8 cellular contexts compared by ENCODE assay signal in the genomic region with DNA sequence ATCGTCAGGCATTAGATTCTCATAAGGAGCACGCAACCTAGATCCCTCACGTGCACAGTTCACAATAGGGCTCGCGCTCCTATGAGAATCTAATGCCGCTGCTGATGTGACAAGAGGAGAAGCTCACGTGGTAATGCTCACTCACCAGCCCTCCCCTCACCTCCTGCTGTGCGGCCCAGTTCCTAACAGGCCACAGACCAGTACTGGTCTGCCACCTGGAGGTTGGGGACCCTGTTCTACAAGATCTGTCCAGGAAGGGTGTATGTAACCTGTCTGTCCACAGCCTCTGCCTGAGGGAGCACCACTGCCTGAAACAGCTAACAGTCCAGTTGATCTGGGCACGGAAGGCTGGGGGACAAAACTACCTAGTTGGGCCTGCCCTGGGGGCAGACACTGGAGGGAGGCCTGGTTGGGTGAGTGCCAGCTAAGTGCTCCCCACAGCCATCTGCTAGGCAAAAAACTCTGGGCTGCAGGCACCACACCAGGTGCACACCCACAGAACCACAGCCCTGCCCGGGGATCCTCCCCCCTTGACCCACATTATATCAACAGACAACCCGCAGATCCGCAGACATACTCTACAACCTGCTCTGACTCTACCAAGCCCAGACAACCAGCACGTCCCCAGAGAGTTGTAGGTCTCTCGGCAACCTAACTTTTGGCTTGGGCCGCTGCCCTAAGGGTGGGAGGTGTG.
A peak's percentile ranks its signal among the peaks of the same experiment; 100 is the strongest.
DNase-seq lines count a peak whose midpoint lies in the region; ATAC-seq and TF ChIP-seq lines count a peak whose summit lies in the region.
"Not testable (repeated sequence)": the region's sequence is repeated elsewhere in the genome, so short reads cannot be mapped to it uniquely, and the experiment has no call there.

No MANE protein-coding gene starts in this region.

- H3T11ph ChIP-seq in H9 (ENCODE audit: low read length): not testable (repeated sequence)

- H3K4me2 ChIP-seq in DND-41 (ENCODE audit: insufficient read depth, low read length); H9 (ENCODE audit: insufficient read depth, insufficient read length, low read length); mesendoderm (ENCODE audit: low read length): not testable (repeated sequence)
- 0 out of 2 replicates have a peak overlapping the region, but pooled peaks have one; percentile 34 for H3K4me2 ChIP-seq in OCI-LY7 (ENCODE audit: low read length)

- not testable (repeated sequence) for H2BK20ac ChIP-seq in H9 (ENCODE audit: low read depth, low read length, poor library complexity, severe bottlenecking)

- POLR2A ChIA-PET in OCI-LY7 (lab: Charles Lee); activated CD8-positive, alpha-beta T cell treated with anti-CD3 and anti-CD28 coated beads, Interleukin-2, amount 10 ng/mL, durations not matched to agents 7 days and 5 days (lab: Charles Lee): not testable (repeated sequence)

- TF ChIP-seq CTCF in DND-41 (IDR thresholded peaks at IDR 0.05; ENCODE audit: borderline replicate concordance, extremely low read depth, low read length, poor library complexity, severe bottlenecking); OCI-LY7 (conservative IDR thresholded peaks at IDR 0.05; ENCODE audit: low read length): not testable (repeated sequence)
- TF ChIP-seq CTCF in H9 (conservative IDR thresholded peaks at IDR 0.05): 0 out of 3 replicates have a peak, but pooled peaks have one; percentile 18

- not testable (repeated sequence) for H3K27me3 ChIP-seq in DND-41 (ENCODE audit: insufficient read depth, low read length, poor library complexity); H9 (ENCODE audit: insufficient read depth, low read length); effector memory CD4-positive, alpha-beta T cell (replicated peaks; ENCODE audit: control insufficient read depth, insufficient read depth, low read length, poor library complexity, severe bottlenecking); mesendoderm (ENCODE audit: insufficient read depth, low read length, poor library complexity); thymus (ENCODE audit: control insufficient read depth, insufficient read depth)

- BruUV-seq in OCI-LY7 (replicated peaks; lab: Mats Ljungman, UMichigan): not testable (repeated sequence)

- H3K36me3 ChIP-seq in DND-41 (ENCODE audit: insufficient read depth, low read length); OCI-LY7 (ENCODE audit: insufficient read depth, low read length); effector memory CD4-positive, alpha-beta T cell (ENCODE audit: control insufficient read depth, insufficient read depth, low read length); mesendoderm (ENCODE audit: control insufficient read depth, insufficient read depth, low read length); thymus (ENCODE audit: control insufficient read depth, insufficient read depth): not testable (repeated sequence)

- peaks cover 10% of the 10 kb centered on the region for H3K4me1 ChIP-seq in DND-41 (ENCODE audit: insufficient read depth, low read length)
- H3K4me1 ChIP-seq in H9 (ENCODE audit: insufficient read depth, low read length); OCI-LY7 (ENCODE audit: insufficient read depth, low read length, poor library complexity, severe bottlenecking); effector memory CD4-positive, alpha-beta T cell (ENCODE audit: control insufficient read depth, insufficient read depth, low read length, poor library complexity, severe bottlenecking); mesendoderm (ENCODE audit: control insufficient read depth, low read depth, low read length); thymus (ENCODE audit: control insufficient read depth, insufficient read depth, low read length): not testable (repeated sequence)

- not testable (repeated sequence) for H2BK120ac ChIP-seq in H9 (ENCODE audit: low read depth, low read length, poor library complexity, severe bottlenecking); mesendoderm (ENCODE audit: low read depth, low read length)

- CTCF ChIA-PET in OCI-LY7 (lab: Charles Lee; ENCODE audit: unreplicated experiment); activated CD8-positive, alpha-beta T cell treated with anti-CD3 and anti-CD28 coated beads, Interleukin-2, amount 10 ng/mL, durations not matched to agents 7 days and 5 days (lab: Charles Lee): not testable (repeated sequence)

- ATAC-seq in DND-41 (ENCODE audit: insufficient read depth, low read depth): peak; percentile 92
- ATAC-seq in HG03520 (IDR thresholded peaks at IDR 0.05; ENCODE audit: unreplicated experiment): peak; percentile 55
- peak; percentile 79 for ATAC-seq in activated CD8-positive, alpha-beta T cell treated with anti-CD3 and anti-CD28 coated beads, Interleukin-2, amount 10 ng/mL, durations not matched to agents 7 days and 5 days

- not testable (repeated sequence) for H3K18ac ChIP-seq in H9 (ENCODE audit: insufficient read length, low read depth, low read length); mesendoderm (ENCODE audit: low read length)

- H2BK15ac ChIP-seq in H9 (ENCODE audit: low read depth, low read length); mesendoderm (replicated peaks; ENCODE audit: low read depth): not testable (repeated sequence)

- WGBS in H9 (ENCODE audit: extremely low coverage, insufficient read length, low lambda C conversion rate): no CpG with 5 or more reads among the region's 15 CpGs
- no CpG with 5 or more reads among the region's 15 CpGs for WGBS in mesendoderm (ENCODE audit: extremely low coverage, insufficient coverage, low lambda C conversion rate)
- WGBS in thymus: 19% methylated on average over 13 of the region's 15 CpGs

- not testable (repeated sequence) for H3K79me2 ChIP-seq in DND-41 (ENCODE audit: insufficient read depth, low read length); H9 (ENCODE audit: insufficient read depth, low read length); OCI-LY7 (ENCODE audit: insufficient read depth, low read depth, low read length); mesendoderm (ENCODE audit: control insufficient read depth, insufficient read depth, low read length)

- not testable (repeated sequence) for H3K36me3 Mint-ChIP-seq in H9 (ENCODE audit: insufficient read depth in 1 of 3, low read depth in 3 of 3); activated CD8-positive, alpha-beta T cell treated with anti-CD3 and anti-CD28 coated beads, Interleukin-2, amount 10 ng/mL, durations not matched to agents 7 days and 5 days (ENCODE audit: low read depth)

- H3K4me1 Mint-ChIP-seq in H9: peaks cover 27 to 32% of the 10 kb centered on the region in 2 experiments
- peaks cover 14% of the 10 kb centered on the region for H3K4me1 Mint-ChIP-seq in activated CD8-positive, alpha-beta T cell treated with anti-CD3 and anti-CD28 coated beads, Interleukin-2, amount 10 ng/mL, durations not matched to agents 7 days and 5 days (ENCODE audit: low read depth)

- not testable (repeated sequence) for H4K91ac ChIP-seq in H9 (ENCODE audit: insufficient read length, low read depth, low read length)

- H3K23ac ChIP-seq in H9 (ENCODE audit: insufficient read length, low read depth, low read length); mesendoderm (ENCODE audit: low read length): not testable (repeated sequence)

- H3K79me1 ChIP-seq in H9 (ENCODE audit: insufficient read depth, low read depth, low read length, poor library complexity, severe bottlenecking); mesendoderm (ENCODE audit: low read length): not testable (repeated sequence)

- intact Hi-C loops in OCI-LY7 (cut with micrococcal nuclease; ENCODE audit: unreplicated experiment): not testable (repeated sequence)

- H2AK5ac ChIP-seq in H9 (ENCODE audit: insufficient read length, low read length); mesendoderm (ENCODE audit: low read length): not testable (repeated sequence)

- H2BK12ac ChIP-seq in H9 (ENCODE audit: insufficient read length, low read depth, low read length): not testable (repeated sequence)

- H4K5ac ChIP-seq in H9 (ENCODE audit: insufficient read length, low read depth, low read length); mesendoderm (ENCODE audit: low read length): not testable (repeated sequence)

- H3K14ac ChIP-seq in H9 (ENCODE audit: insufficient read depth, low read length): not testable (repeated sequence)

- H3K23me2 ChIP-seq in H9 (ENCODE audit: insufficient read length, low read depth, low read length, poor library complexity, severe bottlenecking): not testable (repeated sequence)

- H3K4ac ChIP-seq in H9 (ENCODE audit: low read depth, low read length); mesendoderm (ENCODE audit: low read depth, low read length): not testable (repeated sequence)

- H4K8ac ChIP-seq in H9 (replicated peaks; ENCODE audit: insufficient read length, low read depth, low read length); mesendoderm (ENCODE audit: low read depth, low read length): not testable (repeated sequence)

- H2AFZ ChIP-seq in DND-41 (ENCODE audit: low read depth, low read length); H9 (ENCODE audit: low read length); OCI-LY7 (ENCODE audit: low read length): not testable (repeated sequence)

- not testable (repeated sequence) for H3K27me3 Mint-ChIP-seq in H9 (ENCODE audit: low read depth)
- H3K27me3 Mint-ChIP-seq in activated CD8-positive, alpha-beta T cell treated with anti-CD3 and anti-CD28 coated beads, Interleukin-2, amount 10 ng/mL, durations not matched to agents 7 days and 5 days (ENCODE audit: low read depth): peaks cover 11% of the 10 kb centered on the region

- not testable (repeated sequence) for H3K56ac ChIP-seq in H9 (ENCODE audit: insufficient read length, low read depth, low read length); mesendoderm (ENCODE audit: low read length)

- H3K9ac ChIP-seq in DND-41 (ENCODE audit: low read depth, low read length); H9 (ENCODE audit: extremely low read depth, insufficient read length, low read length); mesendoderm (ENCODE audit: low read length): not testable (repeated sequence)

- H3K9me3 Mint-ChIP-seq in H9; activated CD8-positive, alpha-beta T cell treated with anti-CD3 and anti-CD28 coated beads, Interleukin-2, amount 10 ng/mL, durations not matched to agents 7 days and 5 days (ENCODE audit: insufficient read depth): not testable (repeated sequence)

- not testable (repeated sequence) for H3K4me3 ChIP-seq in DND-41 (ENCODE audit: low read depth in 1 of 2, low read length in 2 of 2); OCI-LY7 (ENCODE audit: low read depth, low read length, poor library complexity, severe bottlenecking); mesendoderm (ENCODE audit: low read length); thymus (ENCODE audit: low read length)
- H3K4me3 ChIP-seq in effector memory CD4-positive, alpha-beta T cell (ENCODE audit: insufficient read depth, low read depth, low read length, poor library complexity, severe bottlenecking): peak overlapping the region; percentile 25

- not testable (repeated sequence) for H3K27ac Mint-ChIP-seq in H9; activated CD8-positive, alpha-beta T cell treated with anti-CD3 and anti-CD28 coated beads, Interleukin-2, amount 10 ng/mL, durations not matched to agents 7 days and 5 days

- H2BK5ac ChIP-seq in H9 (ENCODE audit: insufficient read length, low read length); mesendoderm (ENCODE audit: low read length): not testable (repeated sequence)

- H4K20me1 ChIP-seq in DND-41 (ENCODE audit: insufficient read depth, low read length); H9 (ENCODE audit: control insufficient read depth, insufficient read depth, insufficient read length); OCI-LY7 (ENCODE audit: insufficient read depth, low read length): not testable (repeated sequence)

- H3K9me2 ChIP-seq in OCI-LY7 (ENCODE audit: insufficient read depth, low read length): not testable (repeated sequence)

- DNase-seq in DND-41: peak; percentile 84
- peak; percentile 28 for DNase-seq in H9
- peak; percentile 6 for DNase-seq in OCI-LY7 (ENCODE audit: low spot score)
- DNase-seq in activated CD8-positive, alpha-beta T cell treated with anti-CD3 and anti-CD28 coated beads, Interleukin-2, amount 10 ng/mL, durations not matched to agents 7 days and 5 days: peak; percentile 24
- DNase-seq in effector memory CD4-positive, alpha-beta T cell: peak; percentile 31 to 44 (median 41)
- peak; percentile 24 for DNase-seq in mesendoderm

- H3K4me3 Mint-ChIP-seq in H9; activated CD8-positive, alpha-beta T cell treated with anti-CD3 and anti-CD28 coated beads, Interleukin-2, amount 10 ng/mL, durations not matched to agents 7 days and 5 days: not testable (repeated sequence)

- H3K9me3 ChIP-seq in DND-41 (ENCODE audit: insufficient read depth, low read length, severe bottlenecking); H9 (ENCODE audit: control insufficient read depth, low read depth, low read length); OCI-LY7 (ENCODE audit: low read length); effector memory CD4-positive, alpha-beta T cell (ENCODE audit: control insufficient read depth, low read length); thymus (ENCODE audit: control insufficient read depth): not testable (repeated sequence)

- H3K27ac ChIP-seq in DND-41 (ENCODE audit: low read length); H9 (ENCODE audit: insufficient read length, low read depth, low read length); OCI-LY7 (ENCODE audit: low read depth, low read length, poor library complexity, severe bottlenecking); mesendoderm (ENCODE audit: low read depth, low read length): not testable (repeated sequence)
- peak overlapping the region; percentile 18 for H3K27ac ChIP-seq in effector memory CD4-positive, alpha-beta T cell (ENCODE audit: insufficient read depth, low read length, poor library complexity, severe bottlenecking)
- H3K27ac ChIP-seq in thymus (ENCODE audit: low read depth): peak overlapping the region; percentile 42

Comparison
In these comparisons a context has a peak if more than half of its experiments do, and no peak if none do; other contexts are left out.
1. DNase-seq: peak in every context shown above with its lines; median percentile 84 in DND-41; 41 in effector memory CD4-positive, alpha-beta T cell; 28 in H9; 24 in activated CD8-positive, alpha-beta T cell treated with anti-CD3 and anti-CD28 coated beads, Interleukin-2, amount 10 ng/mL, durations not matched to agents 7 days and 5 days; 24 in mesendoderm; 6 in OCI-LY7.